In genomic region chr10:79378647-79379511, GRCh38 we compare ENCODE assay signal across 13 cellular contexts. TPM values are rescaled to one million over a fixed set of nuclear protein-coding genes. Genes with fewer than 3 reads are reported as not detected.
DNase-seq lines count a peak whose midpoint lies in the region; ATAC-seq, FAIRE-seq and TF ChIP-seq lines count a peak whose summit lies in the region.
"Had no signal": no experiment of that assay in that cellular context is flagged by ENCODE, and none has a peak within 500 bp of the region (broad histone marks: within the 10 kb centered on the region; RNA-seq: fewer than 3 reads in every experiment).

No MANE protein-coding gene starts in this region.

- H3K27me3 Mint-ChIP-seq in activated CD8-positive, alpha-beta memory T cell treated with anti-CD3 and anti-CD28 coated beads, Interleukin-2, amount 10 ng/mL, durations not matched to agents 7 days and 5 days, result no peaks in the 10 kb centered on the region

- H3K23ac ChIP-seq in neuronal stem cell (ENCODE audit: low read depth, low read length, poor library complexity) (peak overlapping the region; percentile 56), mesendoderm (ENCODE audit: low read length) (no peak overlapping the region)

- no peak for FAIRE-seq in frontal cortex (lab: Jason Lieb, UNC)
- FAIRE-seq: A204.1 had no signal

- H3K9me3 Mint-ChIP-seq in activated CD8-positive, alpha-beta memory T cell treated with anti-CD3 and anti-CD28 coated beads, Interleukin-2, amount 10 ng/mL, durations not matched to agents 7 days and 5 days (ENCODE audit: low read depth), result no peaks in the 10 kb centered on the region
- H3K9me3 Mint-ChIP-seq: brain; stimulated activated naive CD8-positive, alpha-beta T cell treated with anti-CD3 and anti-CD28 coated beads, Interleukin-15, amount 100 ng/mL, for 72 hours had no signal

- peak overlapping the region; percentile 0 for H4K91ac ChIP-seq in neuronal stem cell (ENCODE audit: low read depth, low read length, poor library complexity)

- H2AK5ac ChIP-seq in neuronal stem cell (ENCODE audit: low read depth, low read length), result peak overlapping the region; percentile 60
- no peak overlapping the region for H2AK5ac ChIP-seq in mesendoderm (ENCODE audit: low read length)

- H3K27ac ChIP-seq in gastroesophageal sphincter (peak overlapping the region in 3 of 4 donors; percentile 88 to 91 (median 89)), neuronal stem cell (replicated peaks; ENCODE audit: low read length) (no peak overlapping the region), upper lobe of left lung (peak overlapping the region; percentile 52 to 82 (median 77)), mesendoderm (ENCODE audit: low read depth, low read length) (no peak overlapping the region)

- H3K4me3 ChIP-seq in gastroesophageal sphincter, result no peak overlapping the region
- peak overlapping the region in 1 of 2 donors; percentile 68 for H3K4me3 ChIP-seq in neuronal stem cell (ENCODE audit: low read length in 2 of 2)
- no peak overlapping the region for H3K4me3 ChIP-seq in upper lobe of left lung
- H3K4me3 ChIP-seq in mesendoderm (ENCODE audit: low read length), result no peak overlapping the region

- H3K4me2 ChIP-seq in neuronal stem cell (ENCODE audit: insufficient read depth, low read length, poor library complexity, severe bottlenecking), result no peak overlapping the region
- no peak overlapping the region for H3K4me2 ChIP-seq in mesendoderm (ENCODE audit: low read length)

- no peaks in the 10 kb centered on the region for H3K79me2 ChIP-seq in mesendoderm (ENCODE audit: control insufficient read depth, insufficient read depth, low read length)

- H4K8ac ChIP-seq in neuronal stem cell (ENCODE audit: low read depth, low read length), result no peak overlapping the region
- no peak overlapping the region for H4K8ac ChIP-seq in mesendoderm (ENCODE audit: low read depth, low read length)

- TF ChIP-seq CTCF in gastroesophageal sphincter (IDR thresholded peaks at IDR 0.05), result no peak
- TF ChIP-seq CTCF in upper lobe of left lung (IDR thresholded peaks at IDR 0.05), result no peak

- H3K79me1 ChIP-seq in neuronal stem cell (ENCODE audit: low read depth, low read length) (peaks cover 3% of the 10 kb centered on the region), mesendoderm (ENCODE audit: low read length) (no peaks in the 10 kb centered on the region)

- peak overlapping the region; percentile 14 for H3K9ac ChIP-seq in neuronal stem cell (ENCODE audit: low read depth, low read length, poor library complexity)
- no peak overlapping the region for H3K9ac ChIP-seq in mesendoderm (ENCODE audit: low read length)

- H3K27me3 ChIP-seq in gastroesophageal sphincter (no peaks in the 10 kb centered on the region), neuronal stem cell (ENCODE audit: control insufficient read depth in 3 of 3, insufficient read depth in 3 of 3, low read depth in 1 of 3, low read length in 3 of 3) (no peaks in the 10 kb centered on the region), upper lobe of left lung (no peaks in the 10 kb centered on the region), mesendoderm (ENCODE audit: insufficient read depth, low read length, poor library complexity) (no peaks in the 10 kb centered on the region)

- peak overlapping the region; percentile 74 for H3K18ac ChIP-seq in neuronal stem cell (ENCODE audit: low read length)
- H3K18ac ChIP-seq in mesendoderm (ENCODE audit: low read length), result no peak overlapping the region

- peak; percentile 44 for DNase-seq in activated CD8-positive, alpha-beta memory T cell treated with anti-CD3 and anti-CD28 coated beads, Interleukin-2, amount 50 U/mL, for 48 hours
- no peak for DNase-seq in activated CD8-positive, alpha-beta memory T cell treated with anti-CD3 and anti-CD28 coated beads, Interleukin-2, amount 10 ng/mL, durations not matched to agents 7 days and 5 days
- DNase-seq in neuronal stem cell (ENCODE audit: low spot score) (no peak), upper lobe of left lung (no peak), frontal cortex (ENCODE audit: low spot score in 2 of 2) (no peak), mesendoderm (no peak)
- DNase-seq: NCI-H1436 treated with DMSO at 0.1 percent for 48 hours, SIG-M5 had no signal

- ATAC-seq in activated CD8-positive, alpha-beta memory T cell treated with anti-CD3 and anti-CD28 coated beads, Interleukin-2, amount 10 ng/mL, durations not matched to agents 7 days and 5 days, result no peak
- no peak for ATAC-seq in gastroesophageal sphincter
- ATAC-seq in upper lobe of left lung (ENCODE audit: low FRiP score in 2 of 2), result no peak
- no peak for ATAC-seq in HG02938 (IDR thresholded peaks at IDR 0.05; ENCODE audit: unreplicated experiment)

- CTCF ChIA-PET in activated CD8-positive, alpha-beta memory T cell treated with anti-CD3 and anti-CD28 coated beads, Interleukin-2, amount 10 ng/mL, durations not matched to agents 7 days and 5 days (lab: Charles Lee), result interaction anchor here (1.0 kb wide), 1 partner anchor 88 kb away, joined by 3 read pairs; no protein-coding TSS in a partner anchor

- no peak overlapping the region for H2BK120ac ChIP-seq in neuronal stem cell (ENCODE audit: low read depth, low read length)
- H2BK120ac ChIP-seq in mesendoderm (ENCODE audit: low read depth, low read length), result no peak overlapping the region

- H4K5ac ChIP-seq in mesendoderm (ENCODE audit: low read length), result no peak overlapping the region

- H2BK15ac ChIP-seq in neuronal stem cell (ENCODE audit: low read length) (no peak overlapping the region), mesendoderm (replicated peaks; ENCODE audit: low read depth) (no peak overlapping the region)

- H3K9me3 ChIP-seq in gastroesophageal sphincter, result no peaks in the 10 kb centered on the region
- peaks cover 0 to 17% of the 10 kb centered on the region in 2 donors for H3K9me3 ChIP-seq in neuronal stem cell (replicated peaks in 1 of 2; ENCODE audit: control insufficient read depth in 2 of 2, insufficient read depth in 1 of 2, low read depth in 1 of 2, low read length in 2 of 2)
- no peaks in the 10 kb centered on the region for H3K9me3 ChIP-seq in upper lobe of left lung

- H3K36me3 Mint-ChIP-seq in activated CD8-positive, alpha-beta memory T cell treated with anti-CD3 and anti-CD28 coated beads, Interleukin-2, amount 10 ng/mL, durations not matched to agents 7 days and 5 days, result no peaks in the 10 kb centered on the region
- H3K36me3 Mint-ChIP-seq: brain had no signal

- H3K4me3 Mint-ChIP-seq in activated CD8-positive, alpha-beta memory T cell treated with anti-CD3 and anti-CD28 coated beads, Interleukin-2, amount 10 ng/mL, durations not matched to agents 7 days and 5 days, result no peak overlapping the region
- H3K4me3 Mint-ChIP-seq: brain; stimulated activated naive CD8-positive, alpha-beta T cell treated with anti-CD3 and anti-CD28 coated beads, Interleukin-15, amount 100 ng/mL, for 72 hours had no signal

- peaks cover 3% of the 10 kb centered on the region for H3K4me1 Mint-ChIP-seq in activated CD8-positive, alpha-beta memory T cell treated with anti-CD3 and anti-CD28 coated beads, Interleukin-2, amount 10 ng/mL, durations not matched to agents 7 days and 5 days

- TF ChIP-seq POLR2A in gastroesophageal sphincter (IDR thresholded peaks at IDR 0.05) (no peak), upper lobe of left lung (IDR thresholded peaks at IDR 0.05) (no peak)

- no peak overlapping the region for H2BK12ac ChIP-seq in neuronal stem cell (ENCODE audit: low read length)

- no peak overlapping the region for H3K4ac ChIP-seq in neuronal stem cell (ENCODE audit: low read length)
- H3K4ac ChIP-seq in mesendoderm (ENCODE audit: low read depth, low read length), result no peak overlapping the region

- no peak overlapping the region for H3K27ac Mint-ChIP-seq in activated CD8-positive, alpha-beta memory T cell treated with anti-CD3 and anti-CD28 coated beads, Interleukin-2, amount 10 ng/mL, durations not matched to agents 7 days and 5 days
- H3K27ac Mint-ChIP-seq: brain; stimulated activated naive CD8-positive, alpha-beta T cell treated with anti-CD3 and anti-CD28 coated beads, Interleukin-15, amount 100 ng/mL, for 72 hours had no signal

- 73 to 77% methylated on average over 15 to 19 of the region's 22 CpGs for WGBS in gastroesophageal sphincter (ENCODE audit: low coverage in 1 of 2), 2 donors
- 100% methylated on average over 4 to 10 of the region's 22 CpGs for WGBS in neuronal stem cell (ENCODE audit: extremely low coverage in 2 of 2, insufficient read length in 2 of 2, insufficient replicate concordance in 1 of 2), 2 donors
- 88 to 89% methylated on average over 21 to 22 of the region's 22 CpGs for WGBS in upper lobe of left lung, 2 donors
- 100% methylated on average over 11 of the region's 22 CpGs for WGBS in mesendoderm (ENCODE audit: extremely low coverage, insufficient coverage, low lambda C conversion rate)

- peak overlapping the region; percentile 65 for H3K14ac ChIP-seq in neuronal stem cell (ENCODE audit: low read length)

- H3K56ac ChIP-seq in mesendoderm (ENCODE audit: low read length), result no peak overlapping the region

- H3K4me1 ChIP-seq in gastroesophageal sphincter (peaks cover 13 to 69% (median 46%) of the 10 kb centered on the region in 3 donors), neuronal stem cell (ENCODE audit: control insufficient read depth in 2 of 2, insufficient read depth in 1 of 2, low read depth in 1 of 2, low read length in 2 of 2) (peaks cover 3 to 12% of the 10 kb centered on the region in 2 donors), upper lobe of left lung (peaks cover 4 to 30% (median 23%) of the 10 kb centered on the region in 4 donors), mesendoderm (ENCODE audit: control insufficient read depth, low read depth, low read length) (no peaks in the 10 kb centered on the region)

- H2BK5ac ChIP-seq in neuronal stem cell (ENCODE audit: low read length) (no peak overlapping the region), mesendoderm (ENCODE audit: low read length) (no peak overlapping the region)

- no peak overlapping the region for H2AFZ ChIP-seq in neuronal stem cell (ENCODE audit: low read length)

- no peak for TF ChIP-seq EP300 in gastroesophageal sphincter (IDR thresholded peaks at IDR 0.05)
- TF ChIP-seq EP300 in upper lobe of left lung (IDR thresholded peaks at IDR 0.05), result no peak

- peaks cover 0 to 2% of the 10 kb centered on the region in 2 donors for H3K36me3 ChIP-seq in gastroesophageal sphincter
- H3K36me3 ChIP-seq in neuronal stem cell (replicated peaks in 1 of 2; ENCODE audit: control insufficient read depth in 2 of 2, insufficient read depth in 2 of 2, low read length in 2 of 2), result peaks cover 0 to 2% of the 10 kb centered on the region in 2 donors
- no peaks in the 10 kb centered on the region for H3K36me3 ChIP-seq in upper lobe of left lung
- no peaks in the 10 kb centered on the region for H3K36me3 ChIP-seq in mesendoderm (ENCODE audit: control insufficient read depth, insufficient read depth, low read length)

RNA-seq across cellular contexts. Expression of gene PPIF, which starts 31.6 kb away (rescaled TPM):
- 100 to 1,000 TPM; 119 to 144 TPM for total RNA-seq in activated CD8-positive, alpha-beta memory T cell treated with anti-CD3 and anti-CD28 coated beads, Interleukin-2, amount 10 ng/mL, durations not matched to agents 7 days and 5 days
- total RNA-seq in gastroesophageal sphincter (10 to 100 TPM; 16.5 to 38.0 (median 22.8) TPM), upper lobe of left lung (10 to 100 TPM; 19.3 to 46.5 (median 31.2) TPM), frontal cortex (5.7 TPM)
- 42.1 TPM for polyA plus RNA-seq in neuronal stem cell (2013, experiment 1 of 2)
- 42.3 TPM for polyA plus RNA-seq in neuronal stem cell (2013, experiment 2 of 2)
- polyA plus RNA-seq in mesendoderm (2013, experiment 1 of 2), result 82.9 TPM
- 81.0 TPM for polyA plus RNA-seq in mesendoderm (2013, experiment 2 of 2)

Comparison
In these comparisons a context has a peak if more than half of its experiments do, and no peak if none do; other contexts are left out.
1. H3K27ac ChIP-seq: peak in gastroesophageal sphincter (3 of 4) and upper lobe of left lung (4 of 4); none in neuronal stem cell (single experiment) and mesendoderm (single experiment).